In the genomic region with DNA sequence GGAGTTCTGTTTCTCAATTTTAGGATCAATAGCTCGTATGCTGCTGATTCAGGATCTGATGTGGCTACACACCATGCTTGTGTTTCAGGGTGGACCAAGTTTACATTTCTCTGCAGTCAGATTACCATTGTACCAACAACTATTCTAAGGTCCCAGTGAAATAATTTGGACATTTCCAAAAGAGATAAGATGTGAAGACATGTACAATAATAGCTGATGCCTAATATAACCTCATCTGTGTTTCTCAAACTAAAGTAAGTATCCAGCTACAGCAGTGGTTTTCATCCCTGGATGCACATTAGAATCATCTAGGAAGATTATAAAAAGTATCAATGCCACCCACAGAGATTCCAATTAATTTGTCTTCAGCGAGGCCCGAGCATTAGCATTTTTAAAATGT, we compare ENCODE assay signal across 26 cellular contexts.
"Had no signal": no experiment of that assay in that cellular context is flagged by ENCODE, and none has a peak within 500 bp of the region (broad histone marks: within the 10 kb centered on the region; RNA-seq: fewer than 3 reads in every experiment).

No MANE protein-coding gene starts in this region.

- ATAC-seq: left colon; left lung; natural killer cell; psoas muscle; right lobe of liver; stimulated activated memory B cell treated with anti-CD40 and anti-IgM and Interleukin-4, amounts not matched to agents 10 μg/mL and 1 μg/mL and 100 μg/mL, for 72 hours; stimulated activated naive CD8-positive, alpha-beta T cell treated with anti-CD3 and anti-CD28 coated beads, Interleukin-15, amount 100 ng/mL, for 72 hours had no signal

- H3K27me3 ChIP-seq: left lung, neural progenitor cell, right lobe of liver, tibial nerve, uterus had no signal

- H3K27ac ChIP-seq: left lung, neural progenitor cell, neutrophil, parathyroid adenoma, psoas muscle, right lobe of liver, tibial nerve, uterus had no signal

- H3K9me3 ChIP-seq: left lung, neutrophil, psoas muscle, right lobe of liver, tibial nerve, uterus had no signal

- H3K4me1 ChIP-seq: left lung, neural progenitor cell, parathyroid adenoma, psoas muscle, right lobe of liver, tibial nerve, uterus had no signal

- DNase-seq: immature natural killer cell; kidney; left colon; left lung; mesendoderm; naive B cell; natural killer cell; nephron progenitor cell; occipital lobe; psoas muscle; right lobe of liver; stimulated activated CD4-positive, alpha-beta T cell treated with anti-CD3 and anti-CD28 coated beads, Interleukin-1b, Interleukin-23, amount 100 ng/mL, for 48 hours; stimulated activated CD4-positive, alpha-beta T cell treated with anti-CD3 and anti-CD28 coated beads, Interleukin-2, amount 100 ng/mL, for 48 hours; stimulated activated CD4-positive, alpha-beta T cell treated with anti-CD3 and anti-CD28 coated beads, Interleukin-4, amount 100 ng/mL, for 4 hours; stimulated activated CD8-positive, alpha-beta memory T cell treated with anti-CD3 and anti-CD28 coated beads, Interleukin-4, amount 100 ng/mL, for 48 hours; stimulated activated naive CD4-positive, alpha-beta T cell treated with Interleukin-2 at 50 U/mL for 16 hours; stimulated activated naive CD8-positive, alpha-beta T cell treated with anti-CD3 and anti-CD28 coated beads, Interleukin-15, amount 100 ng/mL, for 72 hours; substantia nigra; uterus had no signal

- H3K4me3 ChIP-seq: left lung, lung, neural progenitor cell, psoas muscle, right lobe of liver, smooth muscle cell, tibial nerve, uterus had no signal

- H3K36me3 ChIP-seq: left lung, neural progenitor cell, neutrophil, right lobe of liver, tibial nerve, uterus had no signal
